In the genomic region with DNA sequence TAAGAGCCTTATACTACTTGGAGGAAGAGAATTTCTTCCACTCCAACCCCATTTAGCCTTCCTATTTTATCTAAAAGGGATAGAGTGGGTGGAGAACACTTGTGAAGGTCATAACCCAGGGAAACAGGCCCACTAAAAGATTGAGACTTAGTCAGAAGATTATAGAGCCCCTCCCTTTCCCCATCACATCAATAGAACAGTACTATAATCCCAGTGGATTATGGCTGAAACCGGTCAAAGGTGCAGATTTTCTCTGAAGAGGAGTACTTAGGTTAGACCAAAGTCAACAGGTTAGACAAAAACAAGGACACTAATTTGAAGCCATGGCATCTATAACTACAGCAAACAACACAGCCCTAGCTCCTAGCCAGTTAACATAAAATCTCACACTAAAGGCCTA, we compare ENCODE assay signal across 8 cellular contexts.
"Had no signal": no experiment of that assay in that cellular context is flagged by ENCODE, and none has a peak within 500 bp of the region (broad histone marks: within the 10 kb centered on the region; RNA-seq: fewer than 3 reads in every experiment).

No MANE protein-coding gene starts in this region.

- ATAC-seq: GM23338, HepG2, K562 had no signal

- H3K27ac ChIP-seq: HL-60 had no signal

- H3K4me3 ChIP-seq: GM23338, K562 had no signal

- FAIRE-seq: H1, H54, HepG2, K562 had no signal

- DNase-seq: H9, HCEC 1CT had no signal
